29 cellular contexts compared by ENCODE assay signal in genomic region chr7:6500691-6501090, GRCh38. TPM values are rescaled to one million over a fixed set of nuclear protein-coding genes. Genes with fewer than 3 reads are reported as not detected.
A peak's percentile ranks its signal among the peaks of the same experiment; 100 is the strongest.
DNase-seq lines count a peak whose midpoint lies in the region; ATAC-seq and TF ChIP-seq lines count a peak whose summit lies in the region.
"Had no signal": no experiment of that assay in that cellular context is flagged by ENCODE, and none has a peak within 500 bp of the region (broad histone marks: within the 10 kb centered on the region; RNA-seq: fewer than 3 reads in every experiment).

No MANE protein-coding gene starts in this region.

- no peak overlapping the region for H2AFZ ChIP-seq in MM.1S (ENCODE audit: low read length)
- H2AFZ ChIP-seq: GM23338 had no signal

- ATAC-seq in CD8-positive, alpha-beta T cell: no peak
- ATAC-seq: GM23338 had no signal

- intact Hi-C loops in CD8-positive, alpha-beta T cell (cut with DNase I, micrococcal nuclease): no loop called here

- DNase-seq in DMS 273 (lab: John Stamatoyannopoulos, UW; ENCODE audit: unreplicated experiment) (peak; percentile 61), DMS 273 treated with DMSO at 0.1 percent for 48 hours (lab: John Stamatoyannopoulos, UW) (no peak), NCI-H524 treated with DMSO at 0.1 percent for 48 hours (lab: John Stamatoyannopoulos, UW) (peak; percentile 74), GM10248 (ENCODE audit: extremely low spot score) (no peak), MM.1S (no peak)
- DNase-seq in CD8-positive, alpha-beta T cell: no peak
- DNase-seq in activated CD4-positive, alpha-beta T cell treated with anti-CD3 and anti-CD28 coated beads for 4 hours: no peak
- DNase-seq: CD8-positive, alpha-beta memory T cell; DMS153; DND-41; HFFc6; NCI-H1048; NCI-H1417 treated with DMSO at 0.1 percent for 48 hours; NCI-H187; NCI-H2081 treated with DMSO at 0.1 percent for 48 hours; NCI-H2171; NCI-H226; NCI-H510A; NCI-H748 treated with DMSO at 0.1 percent for 48 hours; RPMI8226; SHP77 had no signal

- H3K4me2 ChIP-seq in MM.1S (ENCODE audit: low read depth, low read length): no peak overlapping the region
- H3K4me2 ChIP-seq: GM23338, KMS-11 had no signal

- H3K9me3 Mint-ChIP-seq in CD8-positive, alpha-beta T cell: no peaks in the 10 kb centered on the region
- no peaks in the 10 kb centered on the region for H3K9me3 Mint-ChIP-seq in nephron
- H3K9me3 Mint-ChIP-seq: CD8-positive, alpha-beta memory T cell; GM23338; HFFc6; IgD-negative memory B cell had no signal

- CTCF ChIA-PET in CD8-positive, alpha-beta T cell (lab: Charles Lee): no interaction called here
- CTCF ChIA-PET in GM10248 (lab: Yijun Ruan, JAX): no interaction called here

- no peaks in the 10 kb centered on the region for H3K79me2 ChIP-seq in MM.1S (ENCODE audit: low read length)

- H3K4me1 ChIP-seq in CD8-positive, alpha-beta T cell (ENCODE audit: insufficient read depth, low read length): peaks cover 14% of the 10 kb centered on the region
- peaks cover 4% of the 10 kb centered on the region; the same call in 1 of the 2 replicates for H3K4me1 ChIP-seq in MM.1S (ENCODE audit: low read length)

- no peak overlapping the region for H3K4me3 ChIP-seq in CD8-positive, alpha-beta T cell (ENCODE audit: low read depth, low read length)
- H3K4me3 ChIP-seq in MM.1S (ENCODE audit: low read length): no peak overlapping the region
- H3K4me3 ChIP-seq: GM23338, HAP-1 had no signal

- H3K36me3 ChIP-seq in CD8-positive, alpha-beta T cell (ENCODE audit: insufficient read depth, low read length): no peaks in the 10 kb centered on the region
- no peaks in the 10 kb centered on the region for H3K36me3 ChIP-seq in MM.1S (replicated peaks; ENCODE audit: insufficient read depth, low read length)
- H3K36me3 ChIP-seq: HAP-1 had no signal

- H3K27me3 ChIP-seq in CD8-positive, alpha-beta T cell (ENCODE audit: insufficient read depth, low read length): no peaks in the 10 kb centered on the region
- no peaks in the 10 kb centered on the region for H3K27me3 ChIP-seq in MM.1S (replicated peaks; ENCODE audit: insufficient read depth, low read length)

- no peak for TF ChIP-seq CTCF in CD8-positive, alpha-beta T cell (IDR thresholded peaks at IDR 0.05)
- no peak for TF ChIP-seq CTCF in nephron (IDR thresholded peaks at IDR 0.05; ENCODE audit: unreplicated experiment in 3 of 3)
- no peak for TF ChIP-seq CTCF in GM10248 (IDR thresholded peaks at IDR 0.05; ENCODE audit: control extremely low read depth, extremely low read depth, low read depth, missing control alignments)
- TF ChIP-seq CTCF in MM.1S (IDR thresholded peaks at IDR 0.05; ENCODE audit: low read length): no peak

- H3K27ac Mint-ChIP-seq in CD8-positive, alpha-beta T cell: peak overlapping the region; percentile 37
- H3K27ac Mint-ChIP-seq in nephron: no peak overlapping the region
- H3K27ac Mint-ChIP-seq: B cell; CD8-positive, alpha-beta memory T cell; GM23338; HFFc6 had no signal

- H3K4me1 Mint-ChIP-seq in CD8-positive, alpha-beta T cell (ENCODE audit: low read depth): peaks cover 3% of the 10 kb centered on the region
- no peaks in the 10 kb centered on the region for H3K4me1 Mint-ChIP-seq in nephron

- no peaks in the 10 kb centered on the region for H3K36me3 Mint-ChIP-seq in CD8-positive, alpha-beta T cell
- no peaks in the 10 kb centered on the region for H3K36me3 Mint-ChIP-seq in nephron (ENCODE audit: low read depth)
- H3K36me3 Mint-ChIP-seq: CD8-positive, alpha-beta memory T cell; IgD-negative memory B cell had no signal

- no peak overlapping the region for H3K4me3 Mint-ChIP-seq in CD8-positive, alpha-beta T cell
- H3K4me3 Mint-ChIP-seq in nephron: peak overlapping the region in 2 of 3 experiments; percentile 34 to 37
- H3K4me3 Mint-ChIP-seq: B cell, GM23338, HFFc6 had no signal

- POLR2A ChIA-PET in CD8-positive, alpha-beta T cell (lab: Charles Lee): no interaction called here
- POLR2A ChIA-PET in GM10248 (lab: Yijun Ruan, JAX): no interaction called here

- H3K9me2 ChIP-seq in MM.1S (replicated peaks; ENCODE audit: insufficient read depth, low read length): no peaks in the 10 kb centered on the region

- no peak overlapping the region for H3K27ac ChIP-seq in CD8-positive, alpha-beta T cell (ENCODE audit: low read depth, low read length)
- no peak overlapping the region for H3K27ac ChIP-seq in MM.1S (ENCODE audit: low read length)
- H3K27ac ChIP-seq: 22Rv1, C4-2B, KMS-11 had no signal

- peaks cover 10% of the 10 kb centered on the region; the same call in 1 of the 2 replicates for H3F3A ChIP-seq in MM.1S (ENCODE audit: insufficient read depth, low read length)

- H3K9me3 ChIP-seq in CD8-positive, alpha-beta T cell (ENCODE audit: low read length): no peaks in the 10 kb centered on the region
- no peaks in the 10 kb centered on the region for H3K9me3 ChIP-seq in MM.1S (replicated peaks; ENCODE audit: insufficient read depth, low read length)
- H3K9me3 ChIP-seq: HAP-1 had no signal

- H4K20me1 ChIP-seq in MM.1S (ENCODE audit: insufficient read depth, low read length): no peaks in the 10 kb centered on the region

- H3K27me3 Mint-ChIP-seq in CD8-positive, alpha-beta T cell (ENCODE audit: low read depth): no peaks in the 10 kb centered on the region
- peaks cover 27% of the 10 kb centered on the region for H3K27me3 Mint-ChIP-seq in nephron (ENCODE audit: low read depth)
- H3K27me3 Mint-ChIP-seq: B cell, IgD-negative memory B cell had no signal

- H3K9ac ChIP-seq in MM.1S (ENCODE audit: low read length): no peak overlapping the region
- H3K9ac ChIP-seq: KMS-11 had no signal

RNA-seq across cellular contexts. Expression of gene KDELR2, which starts 16.7 kb away (rescaled TPM):
- 10 to 100 TPM; 25.9 to 29.0 TPM for total RNA-seq in CD8-positive, alpha-beta T cell

RNA-seq across cellular contexts. Expression of gene GRID2IP, which starts 50.6 kb away (rescaled TPM):
- total RNA-seq in CD8-positive, alpha-beta T cell: under 1 TPM; 0.25 to 0.33 TPM
- total RNA-seq: HFFc6 had no signal

RNA-seq across cellular contexts. Expression of gene DAGLB, which starts 52.9 kb away (rescaled TPM):
- total RNA-seq in CD8-positive, alpha-beta T cell: 10 to 100 TPM; 35.4 to 40.4 TPM

Comparison
In these comparisons a context has a peak if more than half of its experiments do, and no peak if none do; other contexts are left out.
1. DNase-seq: peak in DMS 273 (single experiment) and NCI-H524 treated with DMSO at 0.1 percent for 48 hours (single experiment); none in DMS 273 treated with DMSO at 0.1 percent for 48 hours (single experiment), CD8-positive, alpha-beta T cell (0 of 7), GM10248 (single experiment), activated CD4-positive, alpha-beta T cell treated with anti-CD3 and anti-CD28 coated beads for 4 hours (0 of 2) and MM.1S (single experiment).